8 cellular contexts compared by ENCODE assay signal in the genomic region with DNA sequence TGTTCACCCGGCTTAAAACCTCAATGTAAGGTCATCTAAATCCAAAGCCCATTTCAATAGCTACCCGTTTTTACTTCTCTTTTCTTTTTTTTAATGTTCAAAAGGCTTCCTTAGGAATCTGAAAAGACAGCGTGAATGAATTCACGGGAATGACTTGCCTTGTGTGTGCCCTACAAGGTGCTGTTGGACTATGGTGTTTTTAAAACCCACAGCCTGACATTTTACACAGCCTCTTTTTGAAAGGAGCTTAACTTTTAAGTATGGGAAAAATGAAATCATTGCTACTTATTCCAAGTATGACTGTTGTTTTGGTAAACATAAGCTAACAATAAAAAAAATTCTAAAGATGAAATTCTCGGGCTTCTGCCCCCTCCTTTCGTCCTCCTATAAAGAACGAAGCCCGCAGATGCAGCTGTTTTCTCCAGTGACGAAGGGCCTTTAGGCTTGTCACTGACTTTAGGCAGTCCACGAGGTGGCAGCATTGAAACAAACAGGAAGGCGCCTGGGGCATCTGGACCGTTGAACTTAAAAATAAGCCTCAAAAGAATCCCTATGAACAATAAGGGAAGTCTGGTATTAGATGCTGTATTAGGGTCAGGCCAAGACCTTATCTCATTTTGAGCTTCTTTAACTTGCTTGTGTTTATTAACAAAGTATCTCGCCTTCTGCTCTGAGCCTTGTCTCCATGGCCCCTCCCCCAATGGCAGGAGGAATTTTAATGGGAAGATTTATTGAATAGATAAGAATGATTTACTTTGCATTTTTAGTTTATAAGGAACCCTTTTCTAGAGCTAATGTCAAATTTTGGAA.
DNase-seq lines count a peak whose midpoint lies in the region; ATAC-seq and TF ChIP-seq lines count a peak whose summit lies in the region.

No MANE protein-coding gene starts in this region.

- H3K36me3 ChIP-seq in SK-N-MC (ENCODE audit: insufficient read depth, low read length) (no peaks in the 10 kb centered on the region), upper lobe of right lung (peaks cover 29% of the 10 kb centered on the region)

- intact Hi-C loops in Right ventricle myocardium inferior (cut with DNase I) (loop anchor here (2.0 kb wide), 2 partner anchors 144 to 1446 kb away; no protein-coding TSS in a partner anchor), posterior vena cava (cut with DNase I) (no loop called here), upper lobe of right lung (cut with DNase I) (loop anchor here (10.0 kb wide), 1 partner anchor 1442 kb away; no protein-coding TSS in a partner anchor)

- H3K4me3 ChIP-seq in SK-N-MC (peak overlapping the region; percentile 58), upper lobe of right lung (no peak overlapping the region)

- no peaks in the 10 kb centered on the region for H3K27me3 ChIP-seq in upper lobe of right lung

- H3K36me3 Mint-ChIP-seq in activated naive CD4-positive, alpha-beta T cell treated with anti-CD3 and anti-CD28 coated beads, Interleukin-2, amount 50 U/mL, for 72 hours: no peaks in the 10 kb centered on the region

- no peak overlapping the region for H3K9ac ChIP-seq in SK-N-MC (ENCODE audit: insufficient read length)

- H3K27ac Mint-ChIP-seq in activated naive CD4-positive, alpha-beta T cell treated with anti-CD3 and anti-CD28 coated beads, Interleukin-2, amount 50 U/mL, for 72 hours: no peak overlapping the region

- H3K27ac ChIP-seq in SK-N-MC: no peak overlapping the region
- peak overlapping the region; percentile 39 for H3K27ac ChIP-seq in upper lobe of right lung

- peak; percentile 76 for DNase-seq in DMS114 treated with DMSO at 0.1 percent for 48 hours (lab: John Stamatoyannopoulos, UW; ENCODE audit: unreplicated experiment)
- no peak for DNase-seq in SK-N-MC (ENCODE audit: low read depth, low spot score)
- peak in 1 of 2 donors; percentile 70 for DNase-seq in activated naive CD4-positive, alpha-beta T cell treated with anti-CD3 and anti-CD28 coated beads, Interleukin-2, amount 50 U/mL, for 72 hours (ENCODE audit: low spot score in 2 of 2)
- DNase-seq in Right ventricle myocardium inferior (ENCODE audit: missing footprints): peak; percentile 79
- DNase-seq in posterior vena cava (ENCODE audit: low spot score): peak; percentile 92
- DNase-seq in upper lobe of right lung: peak; percentile 75

- H3K9me3 ChIP-seq in SK-N-MC (ENCODE audit: low read depth, low read length) (no peaks in the 10 kb centered on the region), upper lobe of right lung (no peaks in the 10 kb centered on the region)

- H3K9me3 Mint-ChIP-seq in activated naive CD4-positive, alpha-beta T cell treated with anti-CD3 and anti-CD28 coated beads, Interleukin-2, amount 50 U/mL, for 72 hours: no peaks in the 10 kb centered on the region

- H3K4me1 ChIP-seq in upper lobe of right lung: peaks cover 40% of the 10 kb centered on the region

- peak; percentile 84 for TF ChIP-seq CTCF in LNCAP (IDR thresholded peaks at IDR 0.05)
- TF ChIP-seq CTCF in upper lobe of right lung (IDR thresholded peaks at IDR 0.05): peak; percentile 85

- ATAC-seq in GM21529 (IDR thresholded peaks at IDR 0.05; ENCODE audit: unreplicated experiment) (peak; percentile 90), Right ventricle myocardium inferior (peak; percentile 92), upper lobe of right lung (peak; percentile 90)
- ATAC-seq in activated naive CD4-positive, alpha-beta T cell treated with anti-CD3 and anti-CD28 coated beads, Interleukin-2, amount 50 U/mL, for 72 hours: peak; percentile 81 to 89

Comparison
In these comparisons a context has a peak if more than half of its experiments do, and no peak if none do; other contexts are left out.
1. intact Hi-C loops: an anchor here in Right ventricle myocardium inferior (2.0 kb wide) and upper lobe of right lung (10.0 kb wide); none called in posterior vena cava.